ENCODE assay signal across 8 cellular contexts in genomic region chr7:33108931-33109757, GRCh38. TPM values are rescaled to one million over a fixed set of nuclear protein-coding genes. Genes with fewer than 3 reads are reported as not detected.
A peak's percentile ranks its signal among the peaks of the same experiment; 100 is the strongest.
DNase-seq lines count a peak whose midpoint lies in the region; ATAC-seq and TF ChIP-seq lines count a peak whose summit lies in the region.

TSS of gene RP9 (minus strand) at chr7:33109404. CDS start at chr7:33109372, 32 bp downstream.

- no peaks in the 10 kb centered on the region for H3K9me3 ChIP-seq in effector memory CD4-positive, alpha-beta T cell (ENCODE audit: control insufficient read depth, low read length)
- H3K9me3 ChIP-seq in mesodermal cell (ENCODE audit: control insufficient read depth, low read length) = no peaks in the 10 kb centered on the region

- peak within 1 kb of the TSS; percentile 88 for H3K4me3 Mint-ChIP-seq in activated CD8-positive, alpha-beta T cell treated with anti-CD3 and anti-CD28 coated beads for 36 hours

- POLR2A ChIA-PET in activated CD8-positive, alpha-beta T cell treated with anti-CD3 and anti-CD28 coated beads for 36 hours (lab: Charles Lee) = interaction anchor here (0.6 to 2.2 kb wide), 9 partner anchors 13 to 306 kb away, joined by 3 to 11 read pairs (median 3); partner anchors contain the start of genes KBTBD2 and NT5C3A

- DNase-seq in CD1c-positive myeloid dendritic cell (ENCODE audit: extremely low spot score) = peak; percentile 92
- peak; percentile 66 for DNase-seq in NCI-H774 (lab: John Stamatoyannopoulos, UW)
- DNase-seq in activated CD8-positive, alpha-beta T cell treated with anti-CD3 and anti-CD28 coated beads for 36 hours = peak; percentile 78
- peak; percentile 58 to 69 (median 60) for DNase-seq in effector memory CD4-positive, alpha-beta T cell
- DNase-seq in stimulated activated CD8-positive, alpha-beta memory T cell treated with anti-CD3 and anti-CD28 coated beads, Interleukin-15, amount 100 ng/mL, for 24 hours (ENCODE audit: low read depth) = peak; percentile 55

- H3K36me3 Mint-ChIP-seq in activated CD8-positive, alpha-beta T cell treated with anti-CD3 and anti-CD28 coated beads for 36 hours (ENCODE audit: low read depth) = no peaks in the 10 kb centered on the region

- H3K9me3 Mint-ChIP-seq in activated CD8-positive, alpha-beta T cell treated with anti-CD3 and anti-CD28 coated beads for 36 hours = no peaks in the 10 kb centered on the region

- 0 to 1% methylated on average over 43 to 56 of the region's 103 CpGs for WGBS in mesodermal cell (ENCODE audit: insufficient coverage in 2 of 2), 2 experiments

- CTCF ChIA-PET in activated CD8-positive, alpha-beta T cell treated with anti-CD3 and anti-CD28 coated beads for 36 hours (lab: Charles Lee) = interaction anchor here (0.5 to 6.6 kb wide), 45 partner anchors 8 to 471 kb away, joined by 3 to 75 read pairs (median 4); partner anchors contain the start of genes BBS9, FKBP9 and NT5C3A

- peaks cover 20% of the 10 kb centered on the region for H3K4me1 ChIP-seq in effector memory CD4-positive, alpha-beta T cell (ENCODE audit: control insufficient read depth, insufficient read depth, low read length, poor library complexity, severe bottlenecking)
- H3K4me1 ChIP-seq in mesodermal cell (ENCODE audit: control insufficient read depth, insufficient read depth, low read length, poor library complexity, severe bottlenecking) = no peaks in the 10 kb centered on the region

- no peaks in the 10 kb centered on the region for H3K27me3 ChIP-seq in effector memory CD4-positive, alpha-beta T cell (replicated peaks; ENCODE audit: control insufficient read depth, insufficient read depth, low read length, poor library complexity, severe bottlenecking)

- peak within 1 kb of the TSS; percentile 70 for H3K27ac Mint-ChIP-seq in activated CD8-positive, alpha-beta T cell treated with anti-CD3 and anti-CD28 coated beads for 36 hours

- intact Hi-C loops in activated CD8-positive, alpha-beta T cell treated with anti-CD3 and anti-CD28 coated beads for 36 hours (cut with micrococcal nuclease) = loop anchor here (5.0 kb wide), 3 partner anchors 47 to 262 kb away; partner anchors contain the start of gene NT5C3A

- peak within 1 kb of the TSS; percentile 76 for H3K4me3 ChIP-seq in effector memory CD4-positive, alpha-beta T cell (ENCODE audit: insufficient read depth, low read depth, low read length, poor library complexity, severe bottlenecking)
- H3K4me3 ChIP-seq in mesodermal cell (ENCODE audit: extremely low read depth, insufficient read depth, low read length, poor library complexity, severe bottlenecking) = peak within 1 kb of the TSS; percentile 69

- TF ChIP-seq CTCF in activated CD8-positive, alpha-beta T cell treated with anti-CD3 and anti-CD28 coated beads for 36 hours (IDR thresholded peaks at IDR 0.05) = peak; percentile 52

- peak; percentile 94 for ATAC-seq in GM19324 (IDR thresholded peaks at IDR 0.05; ENCODE audit: low FRiP score, unreplicated experiment)
- peak; percentile 87 for ATAC-seq in HG03457 (IDR thresholded peaks at IDR 0.05; ENCODE audit: unreplicated experiment)
- peak; percentile 93 for ATAC-seq in activated CD8-positive, alpha-beta T cell treated with anti-CD3 and anti-CD28 coated beads for 36 hours

- no peaks in the 10 kb centered on the region for H3K36me3 ChIP-seq in effector memory CD4-positive, alpha-beta T cell (ENCODE audit: control insufficient read depth, insufficient read depth, low read length)
- peaks cover 18% of the 10 kb centered on the region for H3K36me3 ChIP-seq in mesodermal cell (ENCODE audit: control insufficient read depth, insufficient read depth, low read length)

- H3K4me1 Mint-ChIP-seq in activated CD8-positive, alpha-beta T cell treated with anti-CD3 and anti-CD28 coated beads for 36 hours (ENCODE audit: low read depth) = peaks cover 30% of the 10 kb centered on the region

- peaks cover 7% of the 10 kb centered on the region for H3K27me3 Mint-ChIP-seq in activated CD8-positive, alpha-beta T cell treated with anti-CD3 and anti-CD28 coated beads for 36 hours

- peak within 1 kb of the TSS; percentile 67 for H3K27ac ChIP-seq in effector memory CD4-positive, alpha-beta T cell (ENCODE audit: insufficient read depth, low read length, poor library complexity, severe bottlenecking)
- H3K27ac ChIP-seq in mesodermal cell (ENCODE audit: low read depth, low read length, severe bottlenecking) = peak within 1 kb of the TSS; percentile 52

RNA-seq across cellular contexts. Expression of gene RP9, which starts in this region (rescaled TPM):
- 10 to 100 TPM; 14.2 to 15.4 TPM for total RNA-seq in activated CD8-positive, alpha-beta T cell treated with anti-CD3 and anti-CD28 coated beads for 36 hours
- 23.6 TPM for polyA plus RNA-seq in mesodermal cell (2013, experiment 1 of 2)
- polyA plus RNA-seq in mesodermal cell (2013, experiment 2 of 2) = 26.9 TPM

Comparison
In these comparisons a context has a peak if more than half of its experiments do, and no peak if none do; other contexts are left out.
1. Peak in every context shown above with its lines: DNase-seq, ATAC-seq, H3K4me3 ChIP-seq and H3K27ac ChIP-seq.